Comparison of ENCODE assay signal across 1 cellular context in the genomic region with DNA sequence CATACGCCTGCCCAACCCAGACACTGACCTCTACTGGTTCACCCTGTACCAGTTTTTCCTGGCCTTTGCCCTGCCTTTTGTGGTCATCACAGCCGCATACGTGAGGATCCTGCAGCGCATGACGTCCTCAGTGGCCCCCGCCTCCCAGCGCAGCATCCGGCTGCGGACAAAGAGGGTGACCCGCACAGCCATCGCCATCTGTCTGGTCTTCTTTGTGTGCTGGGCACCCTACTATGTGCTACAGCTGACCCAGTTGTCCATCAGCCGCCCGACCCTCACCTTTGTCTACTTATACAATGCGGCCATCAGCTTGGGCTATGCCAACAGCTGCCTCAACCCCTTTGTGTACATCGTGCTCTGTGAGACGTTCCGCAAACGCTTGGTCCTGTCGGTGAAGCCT.
TF ChIP-seq lines count a peak whose summit lies in the region.

No MANE protein-coding gene starts in this region.

TF ChIP-seq in GM23338, 12 proteins besides CTCF, POLR2A, EP300 and RAD21 (continued from another document):
- TF ChIP-seq, protein P1, sequence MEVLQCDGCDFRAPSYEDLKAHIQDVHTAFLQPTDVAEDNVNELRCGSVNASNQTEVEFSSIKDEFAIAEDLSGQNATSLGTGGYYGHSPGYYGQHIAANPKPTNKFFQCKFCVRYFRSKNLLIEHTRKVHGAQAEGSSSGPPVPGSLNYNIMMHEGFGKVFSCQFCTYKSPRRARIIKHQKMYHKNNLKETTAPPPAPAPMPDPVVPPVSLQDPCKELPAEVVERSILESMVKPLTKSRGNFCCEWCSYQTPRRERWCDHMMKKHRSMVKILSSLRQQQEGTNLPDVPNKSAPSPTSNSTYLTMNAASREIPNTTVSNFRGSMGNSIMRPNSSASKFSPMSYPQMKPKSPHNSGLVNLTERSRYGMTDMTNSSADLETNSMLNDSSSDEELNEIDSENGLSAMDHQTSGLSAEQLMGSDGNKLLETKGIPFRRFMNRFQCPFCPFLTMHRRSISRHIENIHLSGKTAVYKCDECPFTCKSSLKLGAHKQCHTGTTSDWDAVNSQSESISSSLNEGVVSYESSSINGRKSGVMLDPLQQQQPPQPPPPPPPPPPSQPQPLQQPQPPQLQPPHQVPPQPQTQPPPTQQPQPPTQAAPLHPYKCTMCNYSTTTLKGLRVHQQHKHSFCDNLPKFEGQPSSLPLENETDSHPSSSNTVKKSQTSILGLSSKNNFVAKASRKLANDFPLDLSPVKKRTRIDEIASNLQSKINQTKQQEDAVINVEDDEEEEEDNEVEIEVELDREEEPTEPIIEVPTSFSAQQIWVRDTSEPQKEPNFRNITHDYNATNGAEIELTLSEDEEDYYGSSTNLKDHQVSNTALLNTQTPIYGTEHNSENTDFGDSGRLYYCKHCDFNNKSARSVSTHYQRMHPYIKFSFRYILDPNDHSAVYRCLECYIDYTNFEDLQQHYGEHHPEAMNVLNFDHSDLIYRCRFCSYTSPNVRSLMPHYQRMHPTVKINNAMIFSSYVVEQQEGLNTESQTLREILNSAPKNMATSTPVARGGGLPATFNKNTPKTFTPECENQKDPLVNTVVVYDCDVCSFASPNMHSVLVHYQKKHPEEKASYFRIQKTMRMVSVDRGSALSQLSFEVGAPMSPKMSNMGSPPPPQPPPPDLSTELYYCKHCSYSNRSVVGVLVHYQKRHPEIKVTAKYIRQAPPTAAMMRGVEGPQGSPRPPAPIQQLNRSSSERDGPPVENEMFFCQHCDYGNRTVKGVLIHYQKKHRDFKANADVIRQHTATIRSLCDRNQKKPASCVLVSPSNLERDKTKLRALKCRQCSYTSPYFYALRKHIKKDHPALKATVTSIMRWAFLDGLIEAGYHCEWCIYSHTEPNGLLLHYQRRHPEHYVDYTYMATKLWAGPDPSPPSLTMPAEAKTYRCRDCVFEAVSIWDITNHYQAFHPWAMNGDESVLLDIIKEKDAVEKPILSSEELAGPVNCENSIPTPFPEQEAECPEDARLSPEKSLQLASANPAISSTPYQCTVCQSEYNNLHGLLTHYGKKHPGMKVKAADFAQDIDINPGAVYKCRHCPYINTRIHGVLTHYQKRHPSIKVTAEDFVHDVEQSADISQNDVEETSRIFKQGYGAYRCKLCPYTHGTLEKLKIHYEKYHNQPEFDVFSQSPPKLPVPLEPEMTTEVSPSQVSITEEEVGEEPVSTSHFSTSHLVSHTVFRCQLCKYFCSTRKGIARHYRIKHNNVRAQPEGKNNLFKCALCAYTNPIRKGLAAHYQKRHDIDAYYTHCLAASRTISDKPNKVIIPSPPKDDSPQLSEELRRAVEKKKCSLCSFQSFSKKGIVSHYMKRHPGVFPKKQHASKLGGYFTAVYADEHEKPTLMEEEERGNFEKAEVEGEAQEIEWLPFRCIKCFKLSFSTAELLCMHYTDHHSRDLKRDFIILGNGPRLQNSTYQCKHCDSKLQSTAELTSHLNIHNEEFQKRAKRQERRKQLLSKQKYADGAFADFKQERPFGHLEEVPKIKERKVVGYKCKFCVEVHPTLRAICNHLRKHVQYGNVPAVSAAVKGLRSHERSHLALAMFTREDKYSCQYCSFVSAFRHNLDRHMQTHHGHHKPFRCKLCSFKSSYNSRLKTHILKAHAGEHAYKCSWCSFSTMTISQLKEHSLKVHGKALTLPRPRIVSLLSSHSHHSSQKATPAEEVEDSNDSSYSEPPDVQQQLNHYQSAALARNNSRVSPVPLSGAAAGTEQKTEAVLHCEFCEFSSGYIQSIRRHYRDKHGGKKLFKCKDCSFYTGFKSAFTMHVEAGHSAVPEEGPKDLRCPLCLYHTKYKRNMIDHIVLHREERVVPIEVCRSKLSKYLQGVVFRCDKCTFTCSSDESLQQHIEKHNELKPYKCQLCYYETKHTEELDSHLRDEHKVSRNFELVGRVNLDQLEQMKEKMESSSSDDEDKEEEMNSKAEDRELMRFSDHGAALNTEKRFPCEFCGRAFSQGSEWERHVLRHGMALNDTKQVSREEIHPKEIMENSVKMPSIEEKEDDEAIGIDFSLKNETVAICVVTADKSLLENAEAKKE (CRISPR knock-in tag; IDR thresholded peaks at IDR 0.05), result no peak
- no peak for TF ChIP-seq POLR2AphosphoS5 (IDR thresholded peaks at IDR 0.05; ENCODE audit: low read depth)
- TF ChIP-seq EZH2 (IDR thresholded peaks at IDR 0.05; ENCODE audit: low read depth, unreplicated experiment), result no peak
- TF ChIP-seq ZNF114 (CRISPR knock-in tag; IDR thresholded peaks at IDR 0.05), result no peak
- TF ChIP-seq, protein P2, sequence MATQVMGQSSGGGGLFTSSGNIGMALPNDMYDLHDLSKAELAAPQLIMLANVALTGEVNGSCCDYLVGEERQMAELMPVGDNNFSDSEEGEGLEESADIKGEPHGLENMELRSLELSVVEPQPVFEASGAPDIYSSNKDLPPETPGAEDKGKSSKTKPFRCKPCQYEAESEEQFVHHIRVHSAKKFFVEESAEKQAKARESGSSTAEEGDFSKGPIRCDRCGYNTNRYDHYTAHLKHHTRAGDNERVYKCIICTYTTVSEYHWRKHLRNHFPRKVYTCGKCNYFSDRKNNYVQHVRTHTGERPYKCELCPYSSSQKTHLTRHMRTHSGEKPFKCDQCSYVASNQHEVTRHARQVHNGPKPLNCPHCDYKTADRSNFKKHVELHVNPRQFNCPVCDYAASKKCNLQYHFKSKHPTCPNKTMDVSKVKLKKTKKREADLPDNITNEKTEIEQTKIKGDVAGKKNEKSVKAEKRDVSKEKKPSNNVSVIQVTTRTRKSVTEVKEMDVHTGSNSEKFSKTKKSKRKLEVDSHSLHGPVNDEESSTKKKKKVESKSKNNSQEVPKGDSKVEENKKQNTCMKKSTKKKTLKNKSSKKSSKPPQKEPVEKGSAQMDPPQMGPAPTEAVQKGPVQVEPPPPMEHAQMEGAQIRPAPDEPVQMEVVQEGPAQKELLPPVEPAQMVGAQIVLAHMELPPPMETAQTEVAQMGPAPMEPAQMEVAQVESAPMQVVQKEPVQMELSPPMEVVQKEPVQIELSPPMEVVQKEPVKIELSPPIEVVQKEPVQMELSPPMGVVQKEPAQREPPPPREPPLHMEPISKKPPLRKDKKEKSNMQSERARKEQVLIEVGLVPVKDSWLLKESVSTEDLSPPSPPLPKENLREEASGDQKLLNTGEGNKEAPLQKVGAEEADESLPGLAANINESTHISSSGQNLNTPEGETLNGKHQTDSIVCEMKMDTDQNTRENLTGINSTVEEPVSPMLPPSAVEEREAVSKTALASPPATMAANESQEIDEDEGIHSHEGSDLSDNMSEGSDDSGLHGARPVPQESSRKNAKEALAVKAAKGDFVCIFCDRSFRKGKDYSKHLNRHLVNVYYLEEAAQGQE (IDR thresholded peaks at IDR 0.05; ENCODE audit: unreplicated experiment), result no peak
- TF ChIP-seq, protein P3, sequence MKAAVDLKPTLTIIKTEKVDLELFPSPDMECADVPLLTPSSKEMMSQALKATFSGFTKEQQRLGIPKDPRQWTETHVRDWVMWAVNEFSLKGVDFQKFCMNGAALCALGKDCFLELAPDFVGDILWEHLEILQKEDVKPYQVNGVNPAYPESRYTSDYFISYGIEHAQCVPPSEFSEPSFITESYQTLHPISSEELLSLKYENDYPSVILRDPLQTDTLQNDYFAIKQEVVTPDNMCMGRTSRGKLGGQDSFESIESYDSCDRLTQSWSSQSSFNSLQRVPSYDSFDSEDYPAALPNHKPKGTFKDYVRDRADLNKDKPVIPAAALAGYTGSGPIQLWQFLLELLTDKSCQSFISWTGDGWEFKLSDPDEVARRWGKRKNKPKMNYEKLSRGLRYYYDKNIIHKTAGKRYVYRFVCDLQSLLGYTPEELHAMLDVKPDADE (IDR thresholded peaks at IDR 0.05), result no peak
- no peak for TF ChIP-seq NANOG (IDR thresholded peaks at IDR 0.05; ENCODE audit: borderline replicate concordance)
